Comparison of ENCODE assay signal across 8 cellular contexts in the genomic region with DNA sequence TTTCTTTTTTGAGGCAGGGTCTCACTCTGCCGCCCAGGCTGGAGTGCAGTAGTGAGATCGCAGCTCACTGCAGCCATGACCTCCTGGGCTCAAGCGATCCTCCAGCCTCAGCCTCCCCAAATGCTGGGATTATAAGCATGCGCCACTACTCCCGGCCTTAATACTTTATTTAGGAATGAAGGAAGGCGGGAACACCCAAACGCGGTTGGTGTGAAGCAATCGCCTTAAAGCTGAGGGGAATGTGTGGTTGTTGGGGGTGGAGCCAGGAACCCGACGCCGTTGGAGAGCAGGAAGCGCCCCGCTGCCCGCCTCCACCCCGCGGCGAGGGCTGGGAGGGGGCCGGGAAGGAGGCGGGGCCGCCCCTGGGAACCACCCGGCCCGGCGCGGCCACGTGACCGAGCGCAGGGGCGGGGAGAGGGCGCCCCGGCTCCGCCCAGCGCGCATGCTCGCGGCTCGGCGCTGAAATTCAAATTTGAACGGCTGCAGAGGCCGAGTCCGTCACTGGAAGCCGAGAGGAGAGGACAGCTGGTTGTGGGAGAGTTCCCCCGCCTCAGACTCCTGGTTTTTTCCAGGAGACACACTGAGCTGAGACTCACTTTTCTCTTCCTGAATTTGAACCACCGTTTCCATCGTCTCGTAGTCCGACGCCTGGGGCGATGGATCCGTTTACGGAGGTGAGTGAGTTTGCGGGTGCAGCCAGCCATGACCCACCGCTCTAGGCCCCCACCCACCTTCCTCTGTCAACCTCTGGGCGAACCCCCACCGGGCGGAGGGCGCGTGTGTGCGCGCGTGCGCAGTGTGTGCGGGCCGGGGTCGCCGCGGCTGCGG. TPM values are rescaled to one million over a fixed set of nuclear protein-coding genes. Genes with fewer than 3 reads are reported as not detected.
DNase-seq lines count a peak whose midpoint lies in the region; ATAC-seq and TF ChIP-seq lines count a peak whose summit lies in the region.

A gene with protein sequence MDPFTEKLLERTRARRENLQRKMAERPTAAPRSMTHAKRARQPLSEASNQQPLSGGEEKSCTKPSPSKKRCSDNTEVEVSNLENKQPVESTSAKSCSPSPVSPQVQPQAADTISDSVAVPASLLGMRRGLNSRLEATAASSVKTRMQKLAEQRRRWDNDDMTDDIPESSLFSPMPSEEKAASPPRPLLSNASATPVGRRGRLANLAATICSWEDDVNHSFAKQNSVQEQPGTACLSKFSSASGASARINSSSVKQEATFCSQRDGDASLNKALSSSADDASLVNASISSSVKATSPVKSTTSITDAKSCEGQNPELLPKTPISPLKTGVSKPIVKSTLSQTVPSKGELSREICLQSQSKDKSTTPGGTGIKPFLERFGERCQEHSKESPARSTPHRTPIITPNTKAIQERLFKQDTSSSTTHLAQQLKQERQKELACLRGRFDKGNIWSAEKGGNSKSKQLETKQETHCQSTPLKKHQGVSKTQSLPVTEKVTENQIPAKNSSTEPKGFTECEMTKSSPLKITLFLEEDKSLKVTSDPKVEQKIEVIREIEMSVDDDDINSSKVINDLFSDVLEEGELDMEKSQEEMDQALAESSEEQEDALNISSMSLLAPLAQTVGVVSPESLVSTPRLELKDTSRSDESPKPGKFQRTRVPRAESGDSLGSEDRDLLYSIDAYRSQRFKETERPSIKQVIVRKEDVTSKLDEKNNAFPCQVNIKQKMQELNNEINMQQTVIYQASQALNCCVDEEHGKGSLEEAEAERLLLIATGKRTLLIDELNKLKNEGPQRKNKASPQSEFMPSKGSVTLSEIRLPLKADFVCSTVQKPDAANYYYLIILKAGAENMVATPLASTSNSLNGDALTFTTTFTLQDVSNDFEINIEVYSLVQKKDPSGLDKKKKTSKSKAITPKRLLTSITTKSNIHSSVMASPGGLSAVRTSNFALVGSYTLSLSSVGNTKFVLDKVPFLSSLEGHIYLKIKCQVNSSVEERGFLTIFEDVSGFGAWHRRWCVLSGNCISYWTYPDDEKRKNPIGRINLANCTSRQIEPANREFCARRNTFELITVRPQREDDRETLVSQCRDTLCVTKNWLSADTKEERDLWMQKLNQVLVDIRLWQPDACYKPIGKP (plus strand): TSS at position 492 of the 828 bp plus-strand sequence. CDS start 165 bp downstream, at position 657.

- H3K9me3 ChIP-seq in Karpas-422 (ENCODE audit: low read length): peaks cover 11% of the 10 kb centered on the region

- ATAC-seq in GM21825 (IDR thresholded peaks at IDR 0.05; ENCODE audit: unreplicated experiment): peak; percentile 73
- ATAC-seq in natural killer cell: peak; percentile 96 to 98 (median 97)
- ATAC-seq in stimulated activated naive B cell treated with anti-CD40 and anti-IgM and Interleukin-4, amounts not matched to agents 10 μg/mL and 1 μg/mL and 100 μg/mL, for 72 hours (replicated peaks): peak; percentile 94 to 98

- H3K9ac ChIP-seq in Karpas-422 (ENCODE audit: low read length): peak within 1 kb of the TSS; percentile 89

- peak within 1 kb of the TSS; percentile 98 for H2AFZ ChIP-seq in Karpas-422 (ENCODE audit: low read length)

- no peaks in the 10 kb centered on the region for H4K20me1 ChIP-seq in Karpas-422 (ENCODE audit: insufficient read depth, low read depth, low read length)

- peaks cover 27% of the 10 kb centered on the region for H3K36me3 Mint-ChIP-seq in activated T-helper 2 cell treated with anti-CD3 and anti-CD28 coated beads, Interferon-gamma antibody, Interleukin-2, Interleukin-4, amounts not matched to agents 10 μg/mL and 5 μg/mL and 100 μg/mL, durations not matched to agents 14 hours and 24 hours and 36 hours (ENCODE audit: low read depth)
- H3K36me3 Mint-ChIP-seq in natural killer cell: no peaks in the 10 kb centered on the region
- H3K36me3 Mint-ChIP-seq in stimulated activated naive B cell treated with anti-CD40 and anti-IgM and Interleukin-4, amounts not matched to agents 10 μg/mL and 1 μg/mL and 100 μg/mL, for 72 hours: no peaks in the 10 kb centered on the region

- DNase-seq in Daoy (ENCODE audit: low read depth): peak; percentile 100
- DNase-seq in Karpas-422: peak; percentile 96
- DNase-seq in RPMI8226: peak; percentile 94
- DNase-seq in activated T-helper 2 cell treated with anti-CD3 and anti-CD28 coated beads, Interferon-gamma antibody, Interleukin-2, Interleukin-4, amounts not matched to agents 10 μg/mL and 5 μg/mL and 100 μg/mL, durations not matched to agents 14 hours and 24 hours and 36 hours (ENCODE audit: low spot score): peak; percentile 83
- DNase-seq in fibroblast of peridontal ligament (ENCODE audit: extremely low read depth): peak; percentile 96
- peak; percentile 87 for DNase-seq in natural killer cell
- DNase-seq in stimulated activated naive B cell treated with anti-CD40 and anti-IgM and Interleukin-4, amounts not matched to agents 10 μg/mL and 1 μg/mL and 100 μg/mL, for 72 hours: peak; percentile 78

- intact Hi-C loops in activated T-helper 2 cell treated with anti-CD3 and anti-CD28 coated beads, Interferon-gamma antibody, Interleukin-2, Interleukin-4, amounts not matched to agents 10 μg/mL and 5 μg/mL and 100 μg/mL, durations not matched to agents 14 hours and 24 hours and 36 hours (cut with micrococcal nuclease): loop anchor here (1.0 to 10.0 kb wide), 3 partner anchors 22 to 1045 kb away; partner anchors contain the start of gene SEPTIN7
- intact Hi-C loops in natural killer cell (cut with micrococcal nuclease): loop anchor here (1.0 kb wide), 1 partner anchor 22 kb away; a partner anchor contains a TSS

- H3K4me2 ChIP-seq in Karpas-422 (ENCODE audit: low read depth, low read length, poor library complexity, severe bottlenecking): peak within 1 kb of the TSS; percentile 89

- TF ChIP-seq CTCF in natural killer cell (IDR thresholded peaks at IDR 0.05): no peak

- no peaks in the 10 kb centered on the region for H3K27me3 ChIP-seq in Karpas-422 (ENCODE audit: low read length)

- H3K27ac Mint-ChIP-seq in activated T-helper 2 cell treated with anti-CD3 and anti-CD28 coated beads, Interferon-gamma antibody, Interleukin-2, Interleukin-4, amounts not matched to agents 10 μg/mL and 5 μg/mL and 100 μg/mL, durations not matched to agents 14 hours and 24 hours and 36 hours: peak within 1 kb of the TSS; percentile 79
- H3K27ac Mint-ChIP-seq in natural killer cell: peak within 1 kb of the TSS; percentile 52 to 81
- peak within 1 kb of the TSS; percentile 31 for H3K27ac Mint-ChIP-seq in stimulated activated naive B cell treated with anti-CD40 and anti-IgM and Interleukin-4, amounts not matched to agents 10 μg/mL and 1 μg/mL and 100 μg/mL, for 72 hours

- peak within 1 kb of the TSS; percentile 89 for H3K4me3 Mint-ChIP-seq in activated T-helper 2 cell treated with anti-CD3 and anti-CD28 coated beads, Interferon-gamma antibody, Interleukin-2, Interleukin-4, amounts not matched to agents 10 μg/mL and 5 μg/mL and 100 μg/mL, durations not matched to agents 14 hours and 24 hours and 36 hours (ENCODE audit: low read depth)
- peak within 1 kb of the TSS; percentile 79 for H3K4me3 Mint-ChIP-seq in natural killer cell
- H3K4me3 Mint-ChIP-seq in stimulated activated naive B cell treated with anti-CD40 and anti-IgM and Interleukin-4, amounts not matched to agents 10 μg/mL and 1 μg/mL and 100 μg/mL, for 72 hours: peak within 1 kb of the TSS; percentile 85 to 90

- peaks cover 17% of the 10 kb centered on the region for H3K4me1 ChIP-seq in Karpas-422 (ENCODE audit: low read length)

- peaks cover 7% of the 10 kb centered on the region for H3K27me3 Mint-ChIP-seq in activated T-helper 2 cell treated with anti-CD3 and anti-CD28 coated beads, Interferon-gamma antibody, Interleukin-2, Interleukin-4, amounts not matched to agents 10 μg/mL and 5 μg/mL and 100 μg/mL, durations not matched to agents 14 hours and 24 hours and 36 hours (ENCODE audit: low read depth)
- H3K27me3 Mint-ChIP-seq in natural killer cell (ENCODE audit: low read depth in 2 of 2): no peaks in the 10 kb centered on the region
- H3K27me3 Mint-ChIP-seq in stimulated activated naive B cell treated with anti-CD40 and anti-IgM and Interleukin-4, amounts not matched to agents 10 μg/mL and 1 μg/mL and 100 μg/mL, for 72 hours: peaks cover 5 to 14% of the 10 kb centered on the region in 2 donors

- peaks cover 6% of the 10 kb centered on the region for H3K9me3 Mint-ChIP-seq in activated T-helper 2 cell treated with anti-CD3 and anti-CD28 coated beads, Interferon-gamma antibody, Interleukin-2, Interleukin-4, amounts not matched to agents 10 μg/mL and 5 μg/mL and 100 μg/mL, durations not matched to agents 14 hours and 24 hours and 36 hours
- no peaks in the 10 kb centered on the region for H3K9me3 Mint-ChIP-seq in natural killer cell
- H3K9me3 Mint-ChIP-seq in stimulated activated naive B cell treated with anti-CD40 and anti-IgM and Interleukin-4, amounts not matched to agents 10 μg/mL and 1 μg/mL and 100 μg/mL, for 72 hours: no peaks in the 10 kb centered on the region

- H3K27ac ChIP-seq in Karpas-422 (ENCODE audit: low read length): peak within 1 kb of the TSS; percentile 75

- peak within 1 kb of the TSS; percentile 92 for H3K4me3 ChIP-seq in Karpas-422 (ENCODE audit: low read length)

- peaks cover 21% of the 10 kb centered on the region for H3K36me3 ChIP-seq in Karpas-422 (ENCODE audit: insufficient read depth, low read length)

- peaks cover 33% of the 10 kb centered on the region for H3K4me1 Mint-ChIP-seq in activated T-helper 2 cell treated with anti-CD3 and anti-CD28 coated beads, Interferon-gamma antibody, Interleukin-2, Interleukin-4, amounts not matched to agents 10 μg/mL and 5 μg/mL and 100 μg/mL, durations not matched to agents 14 hours and 24 hours and 36 hours (ENCODE audit: low read depth)
- peaks cover 21 to 22% of the 10 kb centered on the region in 2 donors for H3K4me1 Mint-ChIP-seq in natural killer cell
- H3K4me1 Mint-ChIP-seq in stimulated activated naive B cell treated with anti-CD40 and anti-IgM and Interleukin-4, amounts not matched to agents 10 μg/mL and 1 μg/mL and 100 μg/mL, for 72 hours: peaks cover 9 to 10% of the 10 kb centered on the region in 2 donors

- H3K9me2 ChIP-seq in Karpas-422 (replicated peaks; ENCODE audit: insufficient read depth, low read length): no peaks in the 10 kb centered on the region

- peaks cover 49% of the 10 kb centered on the region for H3K79me2 ChIP-seq in Karpas-422 (ENCODE audit: low read length)

RNA-seq across cellular contexts. Expression of the gene that starts here (rescaled TPM):
- total RNA-seq in Daoy (2014; rRNA removed; shearing (Covaris generic)): 460 and 468 TPM in 2 replicates
- 23.1 and 27.5 TPM in 2 replicates for total RNA-seq in Karpas-422 (2014; rRNA removed; shearing (Covaris generic); ENCODE audit: low replicate concordance)
- total RNA-seq in activated T-helper 2 cell treated with anti-CD3 and anti-CD28 coated beads, Interferon-gamma antibody, Interleukin-2, Interleukin-4, amounts not matched to agents 10 μg/mL and 5 μg/mL and 100 μg/mL, durations not matched to agents 14 hours and 24 hours and 36 hours: 38.0 and 38.7 TPM in 2 replicates
- total RNA-seq in natural killer cell: 1 to 10 TPM; 1.7 to 2.9 (median 2.0) TPM

Comparison
In these comparisons a context has a peak if more than half of its experiments do, and no peak if none do; other contexts are left out.
1. Peak in every context shown above with its lines: DNase-seq, ATAC-seq, H3K4me3 ChIP-seq and H3K27ac ChIP-seq.
2. RNA of the gene that starts here (total RNA-seq): 460 to 468 TPM in Daoy; 38.0 to 38.7 TPM in activated T-helper 2 cell treated with anti-CD3 and anti-CD28 coated beads, Interferon-gamma antibody, Interleukin-2, Interleukin-4, amounts not matched to agents 10 μg/mL and 5 μg/mL and 100 μg/mL, durations not matched to agents 14 hours and 24 hours and 36 hours, 23.1 to 27.5 TPM in Karpas-422 and 1.7 to 2.9 TPM in natural killer cell; every median in the first group is over 10 times any median in the second.